11 cellular contexts compared by ENCODE assay signal in the genomic region with DNA sequence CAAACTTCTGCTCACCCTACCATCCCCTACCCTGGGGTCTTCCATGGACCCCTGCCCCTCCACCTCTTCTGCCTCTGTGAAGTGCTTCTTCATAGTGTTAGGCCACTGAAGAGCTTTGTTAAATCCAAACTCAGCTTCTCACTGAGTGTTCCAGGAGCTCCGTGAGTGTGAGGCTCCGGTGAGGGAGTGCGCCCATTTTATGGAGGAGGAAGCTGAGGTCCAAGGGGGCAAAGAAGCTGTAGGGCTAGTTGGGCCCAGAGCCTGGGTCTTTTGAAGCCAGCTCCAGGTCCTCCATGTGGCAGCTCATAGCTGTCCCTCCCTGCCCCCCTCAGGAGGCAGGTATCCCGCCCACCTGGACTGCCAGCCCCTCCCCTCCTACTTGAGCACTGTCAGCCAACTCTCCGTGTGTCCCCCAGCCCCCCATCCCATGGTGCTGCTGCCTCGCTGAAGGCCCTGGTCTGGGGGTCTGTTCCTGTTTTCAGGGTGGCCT. TPM values are rescaled to one million over a fixed set of nuclear protein-coding genes. Genes with fewer than 3 reads are reported as not detected.
DNase-seq lines count a peak whose midpoint lies in the region; ATAC-seq and TF ChIP-seq lines count a peak whose summit lies in the region.
"Had no signal": no experiment of that assay in that cellular context is flagged by ENCODE, and none has a peak within 500 bp of the region (broad histone marks: within the 10 kb centered on the region; RNA-seq: fewer than 3 reads in every experiment).

No MANE protein-coding gene starts in this region.

- intact Hi-C loops in ascending aorta (cut with DNase I), result no loop called here

- no peaks in the 10 kb centered on the region for H3K79me2 ChIP-seq in ACC112 (ENCODE audit: control insufficient read depth, insufficient read depth, low read length, unreplicated experiment)

- H3K9me3 ChIP-seq in ascending aorta, result no peaks in the 10 kb centered on the region

- no peak for ATAC-seq in naive thymus-derived CD8-positive, alpha-beta T cell
- ATAC-seq in GM19035 (IDR thresholded peaks at IDR 0.05; ENCODE audit: unreplicated experiment) (no peak), GM21423 (IDR thresholded peaks at IDR 0.05; ENCODE audit: unreplicated experiment) (no peak)

- H3K4me1 ChIP-seq in ACC112 (ENCODE audit: control insufficient read depth, insufficient read depth, low read length, unreplicated experiment) (peaks cover 71% of the 10 kb centered on the region), ascending aorta (peaks cover 0 to 2% of the 10 kb centered on the region in 2 donors)

- H3K27me3 Mint-ChIP-seq in IgD-negative memory B cell, result no peaks in the 10 kb centered on the region
- no peaks in the 10 kb centered on the region for H3K27me3 Mint-ChIP-seq in naive thymus-derived CD8-positive, alpha-beta T cell
- H3K27me3 Mint-ChIP-seq in mesothelial cell of epicardium (ENCODE audit: low read depth), result peaks cover 37% of the 10 kb centered on the region

- H3K36me3 Mint-ChIP-seq in IgD-negative memory B cell, result peaks cover 3% of the 10 kb centered on the region
- H3K36me3 Mint-ChIP-seq in naive thymus-derived CD8-positive, alpha-beta T cell, result peaks cover 0 to 7% (median 0%) of the 10 kb centered on the region in 3 donors
- no peaks in the 10 kb centered on the region for H3K36me3 Mint-ChIP-seq in mesothelial cell of epicardium

- H3K27me3 ChIP-seq in ACC112 (ENCODE audit: insufficient read depth, low read length), result no peaks in the 10 kb centered on the region
- no peaks in the 10 kb centered on the region for H3K27me3 ChIP-seq in ascending aorta

- POLR2A ChIA-PET in naive thymus-derived CD8-positive, alpha-beta T cell (lab: Charles Lee), result interaction anchor here (1.1 to 47.5 kb wide), 9 partner anchors 4 to 161 kb away, joined by 3 to 1514 read pairs (median 22); a partner anchor contains a TSS

- H3K36me3 ChIP-seq in ACC112 (ENCODE audit: insufficient read depth, low read length) (no peaks in the 10 kb centered on the region), ascending aorta (no peaks in the 10 kb centered on the region)

- peak overlapping the region; percentile 98 to 100 (median 100) for H3K4me3 Mint-ChIP-seq in IgD-negative memory B cell
- peak overlapping the region; percentile 95 to 100 (median 98) for H3K4me3 Mint-ChIP-seq in naive thymus-derived CD8-positive, alpha-beta T cell
- H3K4me3 Mint-ChIP-seq in mesothelial cell of epicardium, result no peak overlapping the region

- H3K4me1 Mint-ChIP-seq in IgD-negative memory B cell, result peaks cover 44 to 65% (median 48%) of the 10 kb centered on the region in 3 donors
- H3K4me1 Mint-ChIP-seq in naive thymus-derived CD8-positive, alpha-beta T cell, result peaks cover 57 to 95% (median 79%) of the 10 kb centered on the region in 4 donors
- peaks cover 8% of the 10 kb centered on the region for H3K4me1 Mint-ChIP-seq in mesothelial cell of epicardium

- H3K4me3 ChIP-seq in ACC112 (ENCODE audit: low read depth, low read length) (no peak overlapping the region), ascending aorta (no peak overlapping the region)

- DNase-seq in ascending aorta (ENCODE audit: low spot score in 2 of 2), result no peak
- peak in 1 of 10 donors; percentile 56 for DNase-seq in naive thymus-derived CD8-positive, alpha-beta T cell
- no peak for DNase-seq in mesothelial cell of epicardium (ENCODE audit: low spot score in 2 of 2, unreplicated experiment in 2 of 2)
- no peak for DNase-seq in NAMALWA (ENCODE audit: low spot score)
- DNase-seq: anterior cingulate cortex had no signal

- H3K27ac ChIP-seq in ACC112 (ENCODE audit: low read depth, low read length) (peak overlapping the region; percentile 77; the same call in 1 of the 2 replicates), ascending aorta (peak overlapping the region; percentile 63 to 75)

- H2AFZ ChIP-seq in ACC112 (ENCODE audit: low read length, unreplicated experiment), result peak overlapping the region; percentile 3

- peak overlapping the region; percentile 99 to 100 (median 100) for H3K27ac Mint-ChIP-seq in IgD-negative memory B cell
- H3K27ac Mint-ChIP-seq in naive thymus-derived CD8-positive, alpha-beta T cell, result peak overlapping the region; percentile 98 to 100 (median 100)
- no peak overlapping the region for H3K27ac Mint-ChIP-seq in mesothelial cell of epicardium

- no peaks in the 10 kb centered on the region for H3K9me3 Mint-ChIP-seq in IgD-negative memory B cell
- no peaks in the 10 kb centered on the region for H3K9me3 Mint-ChIP-seq in naive thymus-derived CD8-positive, alpha-beta T cell
- H3K9me3 Mint-ChIP-seq in mesothelial cell of epicardium, result no peaks in the 10 kb centered on the region

- TF ChIP-seq CTCF in ascending aorta (IDR thresholded peaks at IDR 0.05), result no peak
- TF ChIP-seq CTCF in mesothelial cell of epicardium (IDR thresholded peaks at IDR 0.05; ENCODE audit: unreplicated experiment), result no peak

RNA-seq across cellular contexts. Expression of a gene that starts 6.0 kb away (rescaled TPM):
- 36.5 TPM for polyA plus RNA-seq in IgD-negative memory B cell
- total RNA-seq in ascending aorta, result 10.7 TPM
- total RNA-seq in naive thymus-derived CD8-positive, alpha-beta T cell, result 100 to 1,000 TPM; 383 to 394 TPM
- polyA plus RNA-seq in naive thymus-derived CD8-positive, alpha-beta T cell, result 10 to 100 TPM; 18.0 to 35.5 (median 21.5) TPM
- 3.0 to 3.7 TPM (median 3.6 TPM) in 3 replicates for total RNA-seq in mesothelial cell of epicardium

RNA-seq across cellular contexts. Expression of a gene that starts 34.2 kb away (rescaled TPM):
- 0.34 TPM for polyA plus RNA-seq in IgD-negative memory B cell
- total RNA-seq in ascending aorta, result not detected
- under 1 TPM; 0.47 to 0.75 TPM for total RNA-seq in naive thymus-derived CD8-positive, alpha-beta T cell
- under 1 TPM; 0.30 to 0.81 (median 0.44) TPM for polyA plus RNA-seq in naive thymus-derived CD8-positive, alpha-beta T cell
- not detected in 3 replicates for total RNA-seq in mesothelial cell of epicardium
- total RNA-seq: HT-29, RPMI7951 had no signal

Comparison
In these comparisons a context has a peak if more than half of its experiments do, and no peak if none do; other contexts are left out.
1. RNA of a gene that starts 6.0 kb away (total RNA-seq): 383 to 394 TPM in naive thymus-derived CD8-positive, alpha-beta T cell; 10.7 TPM in ascending aorta (single experiment) and 3.0 to 3.7 TPM in mesothelial cell of epicardium; every median in the first group is over 10 times any median in the second.